Comparison of ENCODE assay signal across 8 cellular contexts in the genomic region with DNA sequence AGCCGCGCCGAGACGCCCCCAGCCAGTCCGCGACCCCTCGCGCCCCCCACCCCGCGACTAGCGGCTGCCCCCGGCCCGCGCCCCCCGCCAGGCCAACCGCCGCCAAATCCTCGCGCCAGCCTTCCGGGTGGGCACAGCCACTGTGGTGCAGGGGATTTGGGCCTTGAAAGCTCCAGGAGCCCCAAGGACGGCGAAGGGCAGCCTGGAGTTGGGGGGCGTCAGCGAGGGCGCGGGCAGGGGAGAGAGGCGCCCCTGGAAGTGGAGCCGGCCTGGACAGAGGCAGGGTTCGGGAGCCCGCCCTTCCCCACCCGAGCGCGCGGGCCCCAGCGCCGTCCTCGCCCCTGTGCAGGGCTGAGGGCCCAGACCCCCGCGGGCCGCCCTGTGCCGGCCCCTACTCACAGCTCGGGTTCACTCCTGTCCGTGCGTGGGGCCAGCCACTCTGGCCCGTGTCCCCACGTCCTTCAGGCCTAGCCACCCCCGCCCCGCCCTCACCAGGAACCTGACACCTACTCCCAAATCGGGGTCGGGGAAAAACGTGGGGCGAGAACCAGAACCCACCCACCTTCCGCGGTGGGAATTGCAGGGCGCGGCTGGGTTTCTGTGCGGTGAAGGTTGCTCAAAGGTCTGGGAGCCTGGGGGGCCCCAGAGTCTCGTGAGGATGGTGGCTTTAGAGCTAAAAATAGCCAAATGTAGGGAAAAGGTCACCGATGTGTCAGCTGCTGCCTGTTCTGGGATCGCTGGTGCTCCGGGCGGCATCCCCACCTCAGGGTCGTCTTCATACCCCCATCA. TPM values are rescaled to one million over a fixed set of nuclear protein-coding genes. Genes with fewer than 3 reads are reported as not detected.
A peak's percentile ranks its signal among the peaks of the same experiment; 100 is the strongest.
DNase-seq lines count a peak whose midpoint lies in the region; ATAC-seq, FAIRE-seq and TF ChIP-seq lines count a peak whose summit lies in the region.

A gene (minus strand): TSS at position 441 of the 789 bp plus-strand sequence. CDS start 512 bp downstream, outside the sequence.

- WGBS in adipose tissue, 3 donors, result 25 to 37% (median 30%) methylated on average over 55 to 63 of the region's 63 CpGs
- 45 to 63% (median 48%) methylated on average over 21 to 63 of the region's 63 CpGs for WGBS in spleen, 5 donors

- H3K4me2 ChIP-seq in HCT116 (ENCODE audit: low read length), result no peak within 1 kb of the TSS

- POLR2A ChIA-PET in HCT116 (lab: Charles Lee), result no interaction called here

- H3K79me2 ChIP-seq in HCT116 (ENCODE audit: insufficient read depth, low read length), result peaks cover 10% of the 10 kb centered on the region; the same call in 1 of the 2 replicates

- TF ChIP-seq CTCF in HCT116 (IDR thresholded peaks at IDR 0.05 in 2 of 3, conservative IDR thresholded peaks at IDR 0.05 in 1 of 3; ENCODE audit: borderline replicate concordance in 1 of 3, insufficient read depth in 1 of 3, low read depth in 2 of 3, low read length in 2 of 3) (no peak), kidney (IDR thresholded peaks at IDR 0.05; ENCODE audit: borderline replicate concordance, extremely low read depth, insufficient read depth) (no peak), spleen (IDR thresholded peaks at IDR 0.05 in 8 of 11, conservative IDR thresholded peaks at IDR 0.05 in 3 of 11) (no peak)

- no peak for DNase-seq in HCT116 (ENCODE audit: low read depth, low spot score)
- no peak for DNase-seq in kidney
- DNase-seq in spleen, result no peak
- DNase-seq in activated CD4-positive, CD25-positive, alpha-beta regulatory T cell treated with anti-CD3 and anti-CD28 coated beads, Interleukin-2, amount 50 U/mL, for 72 hours, result no peak
- no peak for DNase-seq in NCI-H1930 (lab: John Stamatoyannopoulos, UW)
- no peak for DNase-seq in NCI-H1105 treated with DMSO at 0.1 percent for 48 hours (lab: John Stamatoyannopoulos, UW)

- TF ChIP-seq POLR2A in HCT116 (IDR thresholded peaks at IDR 0.05; ENCODE audit: borderline replicate concordance, extremely low read depth, insufficient read depth, insufficient read length), result no peak
- no peak for TF ChIP-seq POLR2A in spleen (IDR thresholded peaks at IDR 0.05)

- H3K9ac ChIP-seq in HCT116 (ENCODE audit: low read length) (no peak within 1 kb of the TSS), kidney (ENCODE audit: low read length in 2 of 2) (peak within 1 kb of the TSS in 1 of 2 donors; percentile 19)

- CTCF ChIA-PET in HCT116 (lab: Charles Lee), result no interaction called here

- H2AFZ ChIP-seq in HCT116 (ENCODE audit: low read depth, low read length, poor library complexity, severe bottlenecking), result no peak within 1 kb of the TSS

- ATAC-seq in HCT116 (no peak), HG02970 (IDR thresholded peaks at IDR 0.05; ENCODE audit: low FRiP score, unreplicated experiment) (no peak)

- H3K4me3 ChIP-seq in HCT116 (replicated peaks in 1 of 2; ENCODE audit: low read depth in 1 of 2, low read length in 2 of 2), result no peak within 1 kb of the TSS
- no peak within 1 kb of the TSS for H3K4me3 ChIP-seq in kidney (ENCODE audit: low read length in 2 of 2)
- H3K4me3 ChIP-seq in spleen, result peak within 1 kb of the TSS in 1 of 8 donors; percentile 15

- intact Hi-C loops in HCT116 (cut with micrococcal nuclease), result no loop called here
- intact Hi-C loops in kidney (cut with DNase I), result no loop called here
- intact Hi-C loops in spleen (cut with DNase I; ENCODE audit: low total_unique reads), result no loop called here

- BruUV-seq in HCT116 (replicated peaks; lab: Mats Ljungman, UMichigan), result no TSS peak

- TF ChIP-seq RAD21 in HCT116 (IDR thresholded peaks at IDR 0.05; ENCODE audit: low read depth), result no peak

- H3K4me1 ChIP-seq in HCT116 (ENCODE audit: control insufficient read depth in 1 of 2, insufficient read depth in 2 of 2, low read length in 2 of 2) (peaks cover 5 to 14% of the 10 kb centered on the region in 2 experiments), kidney (ENCODE audit: control insufficient read depth in 1 of 2, insufficient read depth in 1 of 2, low read depth in 1 of 2, low read length in 2 of 2) (peaks cover 0 to 16% of the 10 kb centered on the region in 2 donors), spleen (peaks cover 0 to 45% (median 24%) of the 10 kb centered on the region in 6 donors)

- no peaks in the 10 kb centered on the region for H3K9me2 ChIP-seq in HCT116 (ENCODE audit: insufficient read depth)

- no peaks in the 10 kb centered on the region; a peak in 2 of 4 replicates for H3K36me3 ChIP-seq in HCT116 (ENCODE audit: control insufficient read depth in 1 of 2, insufficient read depth in 2 of 2, low read length in 2 of 2)
- peaks cover 0 to 4% of the 10 kb centered on the region in 2 donors for H3K36me3 ChIP-seq in kidney (ENCODE audit: control insufficient read depth in 1 of 2, insufficient read depth in 2 of 2, low read length in 2 of 2)
- H3K36me3 ChIP-seq in spleen, result peaks cover 0 to 74% (median 15%) of the 10 kb centered on the region in 6 donors

- H3K27me3 ChIP-seq in HCT116 (ENCODE audit: insufficient read depth, low read length), result no peaks in the 10 kb centered on the region
- H3K27me3 ChIP-seq in spleen (replicated peaks in 1 of 7), result peaks cover 0 to 9% (median 0%) of the 10 kb centered on the region in 7 donors

- no peaks in the 10 kb centered on the region for H4K20me1 ChIP-seq in HCT116 (ENCODE audit: insufficient read depth)

- RAD21 ChIA-PET in HCT116 (lab: Charles Lee; ENCODE audit: low non-redundant PET in 1 of 2, low total read pairs in 2 of 2, uncharacterized antibody in 2 of 2, unreplicated experiment in 2 of 2), result no interaction called here

- FAIRE-seq in kidney (lab: Jason Lieb, UNC), result no peak

- H3K27ac ChIP-seq in HCT116 (ENCODE audit: low read depth, low read length) (no peak within 1 kb of the TSS), adipose tissue (ENCODE audit: low read depth, low read length) (no peak within 1 kb of the TSS), kidney (ENCODE audit: low read depth in 2 of 2, low read length in 2 of 2) (peak within 1 kb of the TSS; percentile 32 to 65), spleen (no peak within 1 kb of the TSS)

- no peaks in the 10 kb centered on the region for H3K9me3 ChIP-seq in HCT116 (ENCODE audit: control insufficient read depth in 1 of 2, insufficient read depth in 1 of 2, low read depth in 1 of 2, low read length in 2 of 2)
- no peaks in the 10 kb centered on the region for H3K9me3 ChIP-seq in kidney (ENCODE audit: control insufficient read depth in 1 of 2, low read length in 2 of 2)
- no peaks in the 10 kb centered on the region for H3K9me3 ChIP-seq in spleen

TF ChIP-seq in HCT116, 20 proteins besides CTCF, POLR2A, EP300 and RAD21 (continues in another document):
- TF ChIP-seq, protein P1, sequence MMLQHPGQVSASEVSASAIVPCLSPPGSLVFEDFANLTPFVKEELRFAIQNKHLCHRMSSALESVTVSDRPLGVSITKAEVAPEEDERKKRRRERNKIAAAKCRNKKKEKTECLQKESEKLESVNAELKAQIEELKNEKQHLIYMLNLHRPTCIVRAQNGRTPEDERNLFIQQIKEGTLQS (IDR thresholded peaks at IDR 0.05), result no peak
- TF ChIP-seq, protein P2, sequence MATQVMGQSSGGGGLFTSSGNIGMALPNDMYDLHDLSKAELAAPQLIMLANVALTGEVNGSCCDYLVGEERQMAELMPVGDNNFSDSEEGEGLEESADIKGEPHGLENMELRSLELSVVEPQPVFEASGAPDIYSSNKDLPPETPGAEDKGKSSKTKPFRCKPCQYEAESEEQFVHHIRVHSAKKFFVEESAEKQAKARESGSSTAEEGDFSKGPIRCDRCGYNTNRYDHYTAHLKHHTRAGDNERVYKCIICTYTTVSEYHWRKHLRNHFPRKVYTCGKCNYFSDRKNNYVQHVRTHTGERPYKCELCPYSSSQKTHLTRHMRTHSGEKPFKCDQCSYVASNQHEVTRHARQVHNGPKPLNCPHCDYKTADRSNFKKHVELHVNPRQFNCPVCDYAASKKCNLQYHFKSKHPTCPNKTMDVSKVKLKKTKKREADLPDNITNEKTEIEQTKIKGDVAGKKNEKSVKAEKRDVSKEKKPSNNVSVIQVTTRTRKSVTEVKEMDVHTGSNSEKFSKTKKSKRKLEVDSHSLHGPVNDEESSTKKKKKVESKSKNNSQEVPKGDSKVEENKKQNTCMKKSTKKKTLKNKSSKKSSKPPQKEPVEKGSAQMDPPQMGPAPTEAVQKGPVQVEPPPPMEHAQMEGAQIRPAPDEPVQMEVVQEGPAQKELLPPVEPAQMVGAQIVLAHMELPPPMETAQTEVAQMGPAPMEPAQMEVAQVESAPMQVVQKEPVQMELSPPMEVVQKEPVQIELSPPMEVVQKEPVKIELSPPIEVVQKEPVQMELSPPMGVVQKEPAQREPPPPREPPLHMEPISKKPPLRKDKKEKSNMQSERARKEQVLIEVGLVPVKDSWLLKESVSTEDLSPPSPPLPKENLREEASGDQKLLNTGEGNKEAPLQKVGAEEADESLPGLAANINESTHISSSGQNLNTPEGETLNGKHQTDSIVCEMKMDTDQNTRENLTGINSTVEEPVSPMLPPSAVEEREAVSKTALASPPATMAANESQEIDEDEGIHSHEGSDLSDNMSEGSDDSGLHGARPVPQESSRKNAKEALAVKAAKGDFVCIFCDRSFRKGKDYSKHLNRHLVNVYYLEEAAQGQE (IDR thresholded peaks at IDR 0.05; ENCODE audit: low read depth), result no peak
- no peak for TF ChIP-seq EZH2phosphoT487 (IDR thresholded peaks at IDR 0.05; ENCODE audit: borderline replicate concordance)
- no peak for TF ChIP-seq ZFX (IDR thresholded peaks at IDR 0.05)
- no peak for TF ChIP-seq TCF7L2 (IDR thresholded peaks at IDR 0.05; ENCODE audit: borderline replicate concordance, extremely low read depth, insufficient read depth, insufficient read length)
- no peak for TF ChIP-seq SRF (IDR thresholded peaks at IDR 0.05; ENCODE audit: low read depth)
- TF ChIP-seq YY1 (IDR thresholded peaks at IDR 0.05; ENCODE audit: extremely low read depth, insufficient replicate concordance, low read depth, low read length), result no peak
- no peak for TF ChIP-seq SIN3A (IDR thresholded peaks at IDR 0.05; ENCODE audit: low read depth)
- TF ChIP-seq FOSL1 (IDR thresholded peaks at IDR 0.05; ENCODE audit: low read depth), result no peak

RNA-seq across cellular contexts. Expression of the gene that starts here (rescaled TPM):
- total RNA-seq in HCT116 (2021; ENCODE audit: unreplicated experiment) (35.1 TPM), kidney (34.3 TPM), spleen (10 to 100 TPM; 25.0 to 46.4 (median 31.5) TPM)
- 23.4 and 28.1 TPM in 2 replicates for polyA plus RNA-seq in HCT116 (2012)
- polyA plus RNA-seq in adipose tissue (10 to 100 TPM; 13.4 to 30.4 (median 13.5) TPM), kidney (ENCODE audit: insufficient read depth, low read depth, low replicate concordance) (20.6 TPM), spleen (10 to 100 TPM; 23.6 to 55.3 (median 37.0) TPM)

Comparison
In these comparisons a context has a peak if more than half of its experiments do, and no peak if none do; other contexts are left out.
1. H3K27ac ChIP-seq: peak in kidney (2 of 2); none in HCT116 (single experiment), adipose tissue (single experiment) and spleen (0 of 8).